In the genomic region with DNA sequence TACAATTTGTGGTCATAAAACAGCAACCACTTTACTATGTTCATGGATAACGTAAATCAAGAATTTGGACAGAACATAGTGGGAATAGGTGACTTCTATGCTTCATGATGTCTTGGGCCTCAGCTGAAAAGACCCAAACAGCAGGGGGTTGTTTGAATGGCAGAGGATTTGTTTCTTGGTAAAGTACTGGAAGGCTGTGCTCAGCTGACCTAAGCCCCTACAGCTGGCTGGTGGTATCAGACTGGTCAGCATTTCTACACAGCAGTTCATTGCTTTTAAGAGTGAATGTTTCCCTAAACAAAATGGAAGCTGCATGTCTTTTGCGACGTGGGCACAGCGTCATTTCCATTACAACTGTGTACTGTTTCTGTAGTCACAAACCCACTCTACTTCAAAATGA, we compare ENCODE assay signal across 19 cellular contexts.
DNase-seq lines count a peak whose midpoint lies in the region; ATAC-seq, FAIRE-seq and TF ChIP-seq lines count a peak whose summit lies in the region.
"Had no signal": no experiment of that assay in that cellular context is flagged by ENCODE, and none has a peak within 500 bp of the region (broad histone marks: within the 10 kb centered on the region; RNA-seq: fewer than 3 reads in every experiment).

No MANE protein-coding gene starts in this region.

- H3K23ac ChIP-seq in mesendoderm (ENCODE audit: low read length) = no peak overlapping the region

- no peak overlapping the region for H4K5ac ChIP-seq in mesendoderm (ENCODE audit: low read length)

- H3K79me1 ChIP-seq in mesendoderm (ENCODE audit: low read length) = no peaks in the 10 kb centered on the region

- no peak overlapping the region for H2BK15ac ChIP-seq in mesendoderm (replicated peaks; ENCODE audit: low read depth)

- H3K4me1 Mint-ChIP-seq in endodermal cell = peaks cover 23% of the 10 kb centered on the region
- H3K4me1 Mint-ChIP-seq: B cell had no signal

- H3K27me3 ChIP-seq in NT2/D1 (ENCODE audit: insufficient read depth, insufficient read length) (no peaks in the 10 kb centered on the region), endodermal cell (ENCODE audit: control insufficient read depth, insufficient read depth, low read length, poor library complexity, severe bottlenecking) (no peaks in the 10 kb centered on the region), mesendoderm (ENCODE audit: insufficient read depth, low read length, poor library complexity) (no peaks in the 10 kb centered on the region)

- DNase-seq in ELF-1 (ENCODE audit: low read depth, low spot score) (peak; percentile 26), NT2/D1 (ENCODE audit: low read depth, low spot score) (peak; percentile 8), endodermal cell (peak; percentile 62), mesendoderm (peak; percentile 47), OCI-LY7 (ENCODE audit: low spot score) (no peak), 8988T (no peak), urothelium cell line (ENCODE audit: low spot score) (no peak)
- DNase-seq: ACHN; C1 segment of cervical spinal cord; Calu3; CD4-positive, alpha-beta T cell; DMS 273 treated with DMSO at 0.1 percent for 48 hours; GOT3 had no signal

- no peak overlapping the region for H3K56ac ChIP-seq in mesendoderm (ENCODE audit: low read length)

- no peaks in the 10 kb centered on the region for H4K20me1 ChIP-seq in OCI-LY7 (ENCODE audit: insufficient read depth, low read length)

- H3K27ac Mint-ChIP-seq in endodermal cell = no peak overlapping the region
- H3K27ac Mint-ChIP-seq: B cell; CD4-positive, alpha-beta T cell had no signal

- H3K36me3 Mint-ChIP-seq in endodermal cell (ENCODE audit: low read depth) = no peaks in the 10 kb centered on the region

- no peaks in the 10 kb centered on the region for H3K9me3 Mint-ChIP-seq in endodermal cell
- H3K9me3 Mint-ChIP-seq: CD4-positive, alpha-beta T cell had no signal

- BruUV-seq in OCI-LY7 (replicated peaks; lab: Mats Ljungman, UMichigan) = no TSS peak

- H3K79me2 ChIP-seq in mesendoderm (ENCODE audit: control insufficient read depth, insufficient read depth, low read length) = no peaks in the 10 kb centered on the region
- no peaks in the 10 kb centered on the region for H3K79me2 ChIP-seq in OCI-LY7 (ENCODE audit: insufficient read depth, low read depth, low read length)

- H3K18ac ChIP-seq in mesendoderm (ENCODE audit: low read length) = no peak overlapping the region

- H3K4me3 Mint-ChIP-seq in endodermal cell = no peak overlapping the region
- H3K4me3 Mint-ChIP-seq: B cell; CD4-positive, alpha-beta T cell had no signal

- no peak overlapping the region for H2AFZ ChIP-seq in OCI-LY7 (ENCODE audit: low read length)

- H3K4me3 ChIP-seq in NT2/D1 (ENCODE audit: insufficient read length, low read depth) = no peak overlapping the region
- H3K4me3 ChIP-seq in endodermal cell (ENCODE audit: low read length) = no peak overlapping the region
- no peak overlapping the region for H3K4me3 ChIP-seq in mesendoderm (ENCODE audit: low read length)
- no peak overlapping the region for H3K4me3 ChIP-seq in OCI-LY7 (ENCODE audit: low read depth, low read length, poor library complexity, severe bottlenecking)
- H3K4me3 ChIP-seq: GM12878 had no signal

- TF ChIP-seq CTCF in endodermal cell (conservative IDR thresholded peaks at IDR 0.05) (peak; percentile 38), OCI-LY7 (conservative IDR thresholded peaks at IDR 0.05; ENCODE audit: low read length) (no peak)

- H3K4me2 ChIP-seq in mesendoderm (ENCODE audit: low read length) (no peak overlapping the region), OCI-LY7 (ENCODE audit: low read length) (no peak overlapping the region)

- H2BK120ac ChIP-seq in mesendoderm (ENCODE audit: low read depth, low read length) = no peak overlapping the region

- POLR2A ChIA-PET in OCI-LY7 (lab: Charles Lee) = no interaction called here

- no peak overlapping the region for H2BK5ac ChIP-seq in mesendoderm (ENCODE audit: low read length)

- no peaks in the 10 kb centered on the region for H3K27me3 Mint-ChIP-seq in endodermal cell (ENCODE audit: insufficient read depth)
- H3K27me3 Mint-ChIP-seq: B cell; CD4-positive, alpha-beta T cell had no signal

- no peak overlapping the region for H2AK5ac ChIP-seq in mesendoderm (ENCODE audit: low read length)

- no peaks in the 10 kb centered on the region for H3K36me3 ChIP-seq in NT2/D1 (ENCODE audit: insufficient read depth, insufficient read length, low read length)
- H3K36me3 ChIP-seq in endodermal cell (ENCODE audit: control insufficient read depth, insufficient read depth, low read length) = no peaks in the 10 kb centered on the region
- no peaks in the 10 kb centered on the region for H3K36me3 ChIP-seq in mesendoderm (ENCODE audit: control insufficient read depth, insufficient read depth, low read length)
- no peaks in the 10 kb centered on the region for H3K36me3 ChIP-seq in OCI-LY7 (ENCODE audit: insufficient read depth, low read length)

- intact Hi-C loops in OCI-LY7 (cut with micrococcal nuclease; ENCODE audit: unreplicated experiment) = no loop called here

- H3K9me3 ChIP-seq in NT2/D1 (ENCODE audit: insufficient read depth, low read length) = no peaks in the 10 kb centered on the region
- no peaks in the 10 kb centered on the region for H3K9me3 ChIP-seq in endodermal cell (ENCODE audit: control insufficient read depth, low read length)
- no peaks in the 10 kb centered on the region for H3K9me3 ChIP-seq in OCI-LY7 (ENCODE audit: low read length)

- FAIRE-seq in urothelium cell line (lab: Jason Lieb, UNC) = no peak
- FAIRE-seq: GM12878, HepG2, HTR-8/SVneo had no signal

- no peak overlapping the region for H3K9ac ChIP-seq in NT2/D1 (ENCODE audit: insufficient read length, low read depth)
- no peak overlapping the region for H3K9ac ChIP-seq in endodermal cell (ENCODE audit: extremely low read depth, low read length, poor library complexity, severe bottlenecking)
- no peak overlapping the region for H3K9ac ChIP-seq in mesendoderm (ENCODE audit: low read length)

- no peaks in the 10 kb centered on the region for H3K9me2 ChIP-seq in OCI-LY7 (ENCODE audit: insufficient read depth, low read length)

- H3K27ac ChIP-seq in endodermal cell (ENCODE audit: low read depth, low read length) (no peak overlapping the region), mesendoderm (ENCODE audit: low read depth, low read length) (no peak overlapping the region), OCI-LY7 (ENCODE audit: low read depth, low read length, poor library complexity, severe bottlenecking) (no peak overlapping the region)

- 76 to 91% methylated on average over 4 of the region's 4 CpGs for WGBS in endodermal cell (ENCODE audit: insufficient coverage in 1 of 2, insufficient read length in 1 of 2), 2 experiments
- WGBS in mesendoderm (ENCODE audit: extremely low coverage, insufficient coverage, low lambda C conversion rate) = no CpG with 5 or more reads among the region's 4 CpGs

- no peak for ATAC-seq in GM18498 (IDR thresholded peaks at IDR 0.05; ENCODE audit: unreplicated experiment)
- ATAC-seq: GM12878, HCT116, HepG2 had no signal

- no peak overlapping the region for H3K4ac ChIP-seq in mesendoderm (ENCODE audit: low read depth, low read length)

- no peak overlapping the region for H4K8ac ChIP-seq in mesendoderm (ENCODE audit: low read depth, low read length)

- H3K4me1 ChIP-seq in NT2/D1 (ENCODE audit: insufficient read depth, insufficient read length) = peaks cover 4% of the 10 kb centered on the region
- no peaks in the 10 kb centered on the region for H3K4me1 ChIP-seq in endodermal cell (ENCODE audit: control insufficient read depth, insufficient read depth, low read length)
- H3K4me1 ChIP-seq in mesendoderm (ENCODE audit: control insufficient read depth, low read depth, low read length) = no peaks in the 10 kb centered on the region
- H3K4me1 ChIP-seq in OCI-LY7 (ENCODE audit: insufficient read depth, low read length, poor library complexity, severe bottlenecking) = no peaks in the 10 kb centered on the region

- CTCF ChIA-PET in OCI-LY7 (lab: Charles Lee; ENCODE audit: unreplicated experiment) = no interaction called here

Comparison
In these comparisons a context has a peak if more than half of its experiments do, and no peak if none do; other contexts are left out.
1. DNase-seq: peak in ELF-1 (single experiment), NT2/D1 (single experiment), endodermal cell (single experiment) and mesendoderm (single experiment); none in OCI-LY7 (single experiment), 8988T (single experiment) and urothelium cell line (single experiment).